In the genomic region with DNA sequence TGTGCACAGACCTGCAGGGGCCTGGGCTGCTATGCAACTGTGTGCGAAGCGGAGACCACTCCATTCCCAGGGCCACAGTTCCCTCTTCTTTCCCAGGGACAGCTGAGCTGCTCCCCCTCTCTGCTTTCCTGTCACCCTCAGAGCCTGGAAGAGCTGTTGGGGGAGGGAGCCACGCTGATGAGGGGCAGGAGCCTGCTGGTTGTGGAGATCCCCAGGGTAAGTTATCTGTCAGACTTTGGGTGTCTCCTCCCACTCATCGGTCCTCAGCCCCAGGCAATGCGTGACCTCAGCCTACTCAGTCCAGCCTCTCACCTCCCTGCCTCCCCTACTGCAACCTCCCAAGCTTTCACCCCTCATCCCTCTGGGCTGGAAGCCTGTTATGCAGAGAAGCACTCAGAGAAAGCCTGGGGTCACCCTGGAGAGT, we compare ENCODE assay signal across 1 cellular context.
A peak's percentile ranks its signal among the peaks of the same experiment; 100 is the strongest.
TF ChIP-seq lines count a peak whose summit lies in the region.

No MANE protein-coding gene starts in this region.

TF ChIP-seq in K562, 482 proteins besides CTCF, POLR2A, EP300 and RAD21 (continued from another document and continues in another):
- TF ChIP-seq, protein P1, sequence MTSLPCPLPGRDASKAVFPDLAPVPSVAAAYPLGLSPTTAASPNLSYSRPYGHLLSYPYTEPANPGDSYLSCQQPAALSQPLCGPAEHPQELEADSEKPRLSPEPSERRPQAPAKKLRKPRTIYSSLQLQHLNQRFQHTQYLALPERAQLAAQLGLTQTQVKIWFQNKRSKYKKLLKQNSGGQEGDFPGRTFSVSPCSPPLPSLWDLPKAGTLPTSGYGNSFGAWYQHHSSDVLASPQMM (CRISPR knock-in tag; IDR thresholded peaks at IDR 0.05) = no peak
- TF ChIP-seq, protein P2, sequence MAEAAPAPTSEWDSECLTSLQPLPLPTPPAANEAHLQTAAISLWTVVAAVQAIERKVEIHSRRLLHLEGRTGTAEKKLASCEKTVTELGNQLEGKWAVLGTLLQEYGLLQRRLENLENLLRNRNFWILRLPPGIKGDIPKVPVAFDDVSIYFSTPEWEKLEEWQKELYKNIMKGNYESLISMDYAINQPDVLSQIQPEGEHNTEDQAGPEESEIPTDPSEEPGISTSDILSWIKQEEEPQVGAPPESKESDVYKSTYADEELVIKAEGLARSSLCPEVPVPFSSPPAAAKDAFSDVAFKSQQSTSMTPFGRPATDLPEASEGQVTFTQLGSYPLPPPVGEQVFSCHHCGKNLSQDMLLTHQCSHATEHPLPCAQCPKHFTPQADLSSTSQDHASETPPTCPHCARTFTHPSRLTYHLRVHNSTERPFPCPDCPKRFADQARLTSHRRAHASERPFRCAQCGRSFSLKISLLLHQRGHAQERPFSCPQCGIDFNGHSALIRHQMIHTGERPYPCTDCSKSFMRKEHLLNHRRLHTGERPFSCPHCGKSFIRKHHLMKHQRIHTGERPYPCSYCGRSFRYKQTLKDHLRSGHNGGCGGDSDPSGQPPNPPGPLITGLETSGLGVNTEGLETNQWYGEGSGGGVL (CRISPR knock-in tag; IDR thresholded peaks at IDR 0.05) = no peak
- TF ChIP-seq MTA2 (IDR thresholded peaks at IDR 0.05; ENCODE audit: low read depth) (no peak), SMARCA4 (IDR thresholded peaks at IDR 0.05) (peak; percentile 46; the same call in 1 of the 2 replicates), BRD9 (IDR thresholded peaks at IDR 0.05; ENCODE audit: low read depth, partially characterized antibody) (no peak), FOXP1 (CRISPR knock-in tag; IDR thresholded peaks at IDR 0.05) (no peak), SMARCC2 (IDR thresholded peaks at IDR 0.05; ENCODE audit: low read depth) (no peak), RB1 (IDR thresholded peaks at IDR 0.05; ENCODE audit: low read depth) (no peak), CBX3 (IDR thresholded peaks at IDR 0.05; ENCODE audit: borderline replicate concordance in 1 of 2, low read length in 2 of 2) (no peak), E2F3 (CRISPR knock-in tag; IDR thresholded peaks at IDR 0.05) (no peak), SMARCB1 (IDR thresholded peaks at IDR 0.05; ENCODE audit: insufficient read length, low read depth) (no peak), XRCC5 (IDR thresholded peaks at IDR 0.05; ENCODE audit: low read depth, low read length) (no peak), MECOM (CRISPR knock-in tag; IDR thresholded peaks at IDR 0.05) (no peak), ZNF408 (CRISPR knock-in tag; IDR thresholded peaks at IDR 0.05; ENCODE audit: low read depth) (no peak), STAG1 (CRISPR knock-in tag; IDR thresholded peaks at IDR 0.05; ENCODE audit: borderline replicate concordance) (no peak; the same call in 1 of the 2 replicates), ZNF780A (CRISPR knock-in tag; IDR thresholded peaks at IDR 0.05) (no peak), NFATC3 (IDR thresholded peaks at IDR 0.05) (no peak), ZFX (CRISPR knock-in tag; IDR thresholded peaks at IDR 0.05) (no peak; the same call in 1 of the 2 replicates), CHD1 (IDR thresholded peaks at IDR 0.05; ENCODE audit: low read length) (no peak), MEF2D (tag; conservative IDR thresholded peaks at IDR 0.05; ENCODE audit: low read depth) (no peak), CTBP1 (IDR thresholded peaks at IDR 0.05; ENCODE audit: borderline replicate concordance) (peak; percentile 54; the same call in 1 of the 2 replicates), ZNF24 (IDR thresholded peaks at IDR 0.05) (no peak), TAF1 (IDR thresholded peaks at IDR 0.05; ENCODE audit: control insufficient read depth, extremely low read depth, insufficient read depth, low read length, severe bottlenecking) (no peak), NCOA1 (IDR thresholded peaks at IDR 0.05; ENCODE audit: low read depth) (no peak), NCOA4 (IDR thresholded peaks at IDR 0.05; ENCODE audit: partially characterized antibody) (no peak), GTF2F1 (IDR thresholded peaks at IDR 0.05; ENCODE audit: low read depth, low read length) (no peak), HNRNPLL (IDR thresholded peaks at IDR 0.05; ENCODE audit: low read depth, low read length, poor library complexity, severe bottlenecking) (no peak), RAD51 (IDR thresholded peaks at IDR 0.05; ENCODE audit: borderline replicate concordance, low read depth) (no peak), ELF4 (CRISPR knock-in tag; IDR thresholded peaks at IDR 0.05) (no peak), RFX5 (IDR thresholded peaks at IDR 0.05; ENCODE audit: low read depth, low read length) (no peak), ARHGAP35 (IDR thresholded peaks at IDR 0.05; ENCODE audit: partially characterized antibody) (no peak), LEF1 (IDR thresholded peaks at IDR 0.05) (no peak), SIN3A (IDR thresholded peaks at IDR 0.05; ENCODE audit: borderline replicate concordance in 2 of 2, control insufficient read depth in 1 of 2, low read depth in 2 of 2, low read length in 2 of 2) (no peak), HOXB6 (CRISPR knock-in tag; IDR thresholded peaks at IDR 0.05; ENCODE audit: borderline replicate concordance) (no peak), ZNF699 (CRISPR knock-in tag; IDR thresholded peaks at IDR 0.05; ENCODE audit: insufficient replicate concordance) (no peak), SMC3 (conservative IDR thresholded peaks at IDR 0.05; ENCODE audit: insufficient read depth, low read depth, low read length) (no peak), CSDE1 (IDR thresholded peaks at IDR 0.05) (no peak), ZNF143 (CRISPR knock-in tag; IDR thresholded peaks at IDR 0.05) (no peak)
- TF ChIP-seq, protein P3, sequence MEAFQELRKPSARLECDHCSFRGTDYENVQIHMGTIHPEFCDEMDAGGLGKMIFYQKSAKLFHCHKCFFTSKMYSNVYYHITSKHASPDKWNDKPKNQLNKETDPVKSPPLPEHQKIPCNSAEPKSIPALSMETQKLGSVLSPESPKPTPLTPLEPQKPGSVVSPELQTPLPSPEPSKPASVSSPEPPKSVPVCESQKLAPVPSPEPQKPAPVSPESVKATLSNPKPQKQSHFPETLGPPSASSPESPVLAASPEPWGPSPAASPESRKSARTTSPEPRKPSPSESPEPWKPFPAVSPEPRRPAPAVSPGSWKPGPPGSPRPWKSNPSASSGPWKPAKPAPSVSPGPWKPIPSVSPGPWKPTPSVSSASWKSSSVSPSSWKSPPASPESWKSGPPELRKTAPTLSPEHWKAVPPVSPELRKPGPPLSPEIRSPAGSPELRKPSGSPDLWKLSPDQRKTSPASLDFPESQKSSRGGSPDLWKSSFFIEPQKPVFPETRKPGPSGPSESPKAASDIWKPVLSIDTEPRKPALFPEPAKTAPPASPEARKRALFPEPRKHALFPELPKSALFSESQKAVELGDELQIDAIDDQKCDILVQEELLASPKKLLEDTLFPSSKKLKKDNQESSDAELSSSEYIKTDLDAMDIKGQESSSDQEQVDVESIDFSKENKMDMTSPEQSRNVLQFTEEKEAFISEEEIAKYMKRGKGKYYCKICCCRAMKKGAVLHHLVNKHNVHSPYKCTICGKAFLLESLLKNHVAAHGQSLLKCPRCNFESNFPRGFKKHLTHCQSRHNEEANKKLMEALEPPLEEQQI (IDR thresholded peaks at IDR 0.05) = no peak
- TF ChIP-seq, protein P4, sequence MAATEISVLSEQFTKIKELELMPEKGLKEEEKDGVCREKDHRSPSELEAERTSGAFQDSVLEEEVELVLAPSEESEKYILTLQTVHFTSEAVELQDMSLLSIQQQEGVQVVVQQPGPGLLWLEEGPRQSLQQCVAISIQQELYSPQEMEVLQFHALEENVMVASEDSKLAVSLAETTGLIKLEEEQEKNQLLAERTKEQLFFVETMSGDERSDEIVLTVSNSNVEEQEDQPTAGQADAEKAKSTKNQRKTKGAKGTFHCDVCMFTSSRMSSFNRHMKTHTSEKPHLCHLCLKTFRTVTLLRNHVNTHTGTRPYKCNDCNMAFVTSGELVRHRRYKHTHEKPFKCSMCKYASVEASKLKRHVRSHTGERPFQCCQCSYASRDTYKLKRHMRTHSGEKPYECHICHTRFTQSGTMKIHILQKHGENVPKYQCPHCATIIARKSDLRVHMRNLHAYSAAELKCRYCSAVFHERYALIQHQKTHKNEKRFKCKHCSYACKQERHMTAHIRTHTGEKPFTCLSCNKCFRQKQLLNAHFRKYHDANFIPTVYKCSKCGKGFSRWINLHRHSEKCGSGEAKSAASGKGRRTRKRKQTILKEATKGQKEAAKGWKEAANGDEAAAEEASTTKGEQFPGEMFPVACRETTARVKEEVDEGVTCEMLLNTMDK (IDR thresholded peaks at IDR 0.05; ENCODE audit: borderline replicate concordance, insufficient read depth, low read depth, low read length, poor library complexity, severe bottlenecking) = no peak
- TF ChIP-seq, protein P5, sequence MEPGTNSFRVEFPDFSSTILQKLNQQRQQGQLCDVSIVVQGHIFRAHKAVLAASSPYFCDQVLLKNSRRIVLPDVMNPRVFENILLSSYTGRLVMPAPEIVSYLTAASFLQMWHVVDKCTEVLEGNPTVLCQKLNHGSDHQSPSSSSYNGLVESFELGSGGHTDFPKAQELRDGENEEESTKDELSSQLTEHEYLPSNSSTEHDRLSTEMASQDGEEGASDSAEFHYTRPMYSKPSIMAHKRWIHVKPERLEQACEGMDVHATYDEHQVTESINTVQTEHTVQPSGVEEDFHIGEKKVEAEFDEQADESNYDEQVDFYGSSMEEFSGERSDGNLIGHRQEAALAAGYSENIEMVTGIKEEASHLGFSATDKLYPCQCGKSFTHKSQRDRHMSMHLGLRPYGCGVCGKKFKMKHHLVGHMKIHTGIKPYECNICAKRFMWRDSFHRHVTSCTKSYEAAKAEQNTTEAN (CRISPR knock-in tag; IDR thresholded peaks at IDR 0.05) = no peak
- TF ChIP-seq, protein P6, sequence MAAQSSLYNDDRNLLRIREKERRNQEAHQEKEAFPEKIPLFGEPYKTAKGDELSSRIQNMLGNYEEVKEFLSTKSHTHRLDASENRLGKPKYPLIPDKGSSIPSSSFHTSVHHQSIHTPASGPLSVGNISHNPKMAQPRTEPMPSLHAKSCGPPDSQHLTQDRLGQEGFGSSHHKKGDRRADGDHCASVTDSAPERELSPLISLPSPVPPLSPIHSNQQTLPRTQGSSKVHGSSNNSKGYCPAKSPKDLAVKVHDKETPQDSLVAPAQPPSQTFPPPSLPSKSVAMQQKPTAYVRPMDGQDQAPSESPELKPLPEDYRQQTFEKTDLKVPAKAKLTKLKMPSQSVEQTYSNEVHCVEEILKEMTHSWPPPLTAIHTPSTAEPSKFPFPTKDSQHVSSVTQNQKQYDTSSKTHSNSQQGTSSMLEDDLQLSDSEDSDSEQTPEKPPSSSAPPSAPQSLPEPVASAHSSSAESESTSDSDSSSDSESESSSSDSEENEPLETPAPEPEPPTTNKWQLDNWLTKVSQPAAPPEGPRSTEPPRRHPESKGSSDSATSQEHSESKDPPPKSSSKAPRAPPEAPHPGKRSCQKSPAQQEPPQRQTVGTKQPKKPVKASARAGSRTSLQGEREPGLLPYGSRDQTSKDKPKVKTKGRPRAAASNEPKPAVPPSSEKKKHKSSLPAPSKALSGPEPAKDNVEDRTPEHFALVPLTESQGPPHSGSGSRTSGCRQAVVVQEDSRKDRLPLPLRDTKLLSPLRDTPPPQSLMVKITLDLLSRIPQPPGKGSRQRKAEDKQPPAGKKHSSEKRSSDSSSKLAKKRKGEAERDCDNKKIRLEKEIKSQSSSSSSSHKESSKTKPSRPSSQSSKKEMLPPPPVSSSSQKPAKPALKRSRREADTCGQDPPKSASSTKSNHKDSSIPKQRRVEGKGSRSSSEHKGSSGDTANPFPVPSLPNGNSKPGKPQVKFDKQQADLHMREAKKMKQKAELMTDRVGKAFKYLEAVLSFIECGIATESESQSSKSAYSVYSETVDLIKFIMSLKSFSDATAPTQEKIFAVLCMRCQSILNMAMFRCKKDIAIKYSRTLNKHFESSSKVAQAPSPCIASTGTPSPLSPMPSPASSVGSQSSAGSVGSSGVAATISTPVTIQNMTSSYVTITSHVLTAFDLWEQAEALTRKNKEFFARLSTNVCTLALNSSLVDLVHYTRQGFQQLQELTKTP (IDR thresholded peaks at IDR 0.05; ENCODE audit: low read depth in 1 of 2, partially characterized antibody in 2 of 2) = no peak
- TF ChIP-seq, protein P7, sequence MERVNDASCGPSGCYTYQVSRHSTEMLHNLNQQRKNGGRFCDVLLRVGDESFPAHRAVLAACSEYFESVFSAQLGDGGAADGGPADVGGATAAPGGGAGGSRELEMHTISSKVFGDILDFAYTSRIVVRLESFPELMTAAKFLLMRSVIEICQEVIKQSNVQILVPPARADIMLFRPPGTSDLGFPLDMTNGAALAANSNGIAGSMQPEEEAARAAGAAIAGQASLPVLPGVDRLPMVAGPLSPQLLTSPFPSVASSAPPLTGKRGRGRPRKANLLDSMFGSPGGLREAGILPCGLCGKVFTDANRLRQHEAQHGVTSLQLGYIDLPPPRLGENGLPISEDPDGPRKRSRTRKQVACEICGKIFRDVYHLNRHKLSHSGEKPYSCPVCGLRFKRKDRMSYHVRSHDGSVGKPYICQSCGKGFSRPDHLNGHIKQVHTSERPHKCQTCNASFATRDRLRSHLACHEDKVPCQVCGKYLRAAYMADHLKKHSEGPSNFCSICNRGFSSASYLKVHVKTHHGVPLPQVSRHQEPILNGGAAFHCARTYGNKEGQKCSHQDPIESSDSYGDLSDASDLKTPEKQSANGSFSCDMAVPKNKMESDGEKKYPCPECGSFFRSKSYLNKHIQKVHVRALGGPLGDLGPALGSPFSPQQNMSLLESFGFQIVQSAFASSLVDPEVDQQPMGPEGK (CRISPR knock-in tag; IDR thresholded peaks at IDR 0.05; ENCODE audit: borderline replicate concordance) = no peak
- TF ChIP-seq, protein P8, sequence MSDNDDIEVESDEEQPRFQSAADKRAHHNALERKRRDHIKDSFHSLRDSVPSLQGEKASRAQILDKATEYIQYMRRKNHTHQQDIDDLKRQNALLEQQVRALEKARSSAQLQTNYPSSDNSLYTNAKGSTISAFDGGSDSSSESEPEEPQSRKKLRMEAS (CRISPR knock-in tag; IDR thresholded peaks at IDR 0.05) = peak; percentile 5; the same call in 1 of the 2 replicates
- TF ChIP-seq, protein P9, sequence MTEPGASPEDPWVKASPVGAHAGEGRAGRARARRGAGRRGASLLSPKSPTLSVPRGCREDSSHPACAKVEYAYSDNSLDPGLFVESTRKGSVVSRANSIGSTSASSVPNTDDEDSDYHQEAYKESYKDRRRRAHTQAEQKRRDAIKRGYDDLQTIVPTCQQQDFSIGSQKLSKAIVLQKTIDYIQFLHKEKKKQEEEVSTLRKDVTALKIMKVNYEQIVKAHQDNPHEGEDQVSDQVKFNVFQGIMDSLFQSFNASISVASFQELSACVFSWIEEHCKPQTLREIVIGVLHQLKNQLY (CRISPR knock-in tag; conservative IDR thresholded peaks at IDR 0.05) = no peak
- TF ChIP-seq, protein P10, sequence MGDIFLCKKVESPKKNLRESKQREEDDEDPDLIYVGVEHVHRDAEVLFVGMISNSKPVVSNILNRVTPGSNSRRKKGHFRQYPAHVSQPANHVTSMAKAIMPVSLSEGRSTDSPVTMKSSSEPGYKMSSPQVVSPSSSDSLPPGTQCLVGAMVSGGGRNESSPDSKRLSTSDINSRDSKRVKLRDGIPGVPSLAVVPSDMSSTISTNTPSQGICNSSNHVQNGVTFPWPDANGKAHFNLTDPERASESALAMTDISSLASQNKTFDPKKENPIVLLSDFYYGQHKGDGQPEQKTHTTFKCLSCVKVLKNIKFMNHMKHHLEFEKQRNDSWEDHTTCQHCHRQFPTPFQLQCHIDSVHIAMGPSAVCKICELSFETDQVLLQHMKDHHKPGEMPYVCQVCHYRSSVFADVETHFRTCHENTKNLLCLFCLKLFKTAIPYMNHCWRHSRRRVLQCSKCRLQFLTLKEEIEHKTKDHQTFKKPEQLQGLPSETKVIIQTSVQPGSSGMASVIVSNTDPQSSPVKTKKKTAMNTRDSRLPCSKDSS (IDR thresholded peaks at IDR 0.05; ENCODE audit: low read depth, partially characterized antibody) = no peak
- TF ChIP-seq, protein P11, sequence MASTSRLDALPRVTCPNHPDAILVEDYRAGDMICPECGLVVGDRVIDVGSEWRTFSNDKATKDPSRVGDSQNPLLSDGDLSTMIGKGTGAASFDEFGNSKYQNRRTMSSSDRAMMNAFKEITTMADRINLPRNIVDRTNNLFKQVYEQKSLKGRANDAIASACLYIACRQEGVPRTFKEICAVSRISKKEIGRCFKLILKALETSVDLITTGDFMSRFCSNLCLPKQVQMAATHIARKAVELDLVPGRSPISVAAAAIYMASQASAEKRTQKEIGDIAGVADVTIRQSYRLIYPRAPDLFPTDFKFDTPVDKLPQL (IDR thresholded peaks at IDR 0.05; ENCODE audit: extremely low read depth, insufficient read length) = no peak
